In the genomic region with DNA sequence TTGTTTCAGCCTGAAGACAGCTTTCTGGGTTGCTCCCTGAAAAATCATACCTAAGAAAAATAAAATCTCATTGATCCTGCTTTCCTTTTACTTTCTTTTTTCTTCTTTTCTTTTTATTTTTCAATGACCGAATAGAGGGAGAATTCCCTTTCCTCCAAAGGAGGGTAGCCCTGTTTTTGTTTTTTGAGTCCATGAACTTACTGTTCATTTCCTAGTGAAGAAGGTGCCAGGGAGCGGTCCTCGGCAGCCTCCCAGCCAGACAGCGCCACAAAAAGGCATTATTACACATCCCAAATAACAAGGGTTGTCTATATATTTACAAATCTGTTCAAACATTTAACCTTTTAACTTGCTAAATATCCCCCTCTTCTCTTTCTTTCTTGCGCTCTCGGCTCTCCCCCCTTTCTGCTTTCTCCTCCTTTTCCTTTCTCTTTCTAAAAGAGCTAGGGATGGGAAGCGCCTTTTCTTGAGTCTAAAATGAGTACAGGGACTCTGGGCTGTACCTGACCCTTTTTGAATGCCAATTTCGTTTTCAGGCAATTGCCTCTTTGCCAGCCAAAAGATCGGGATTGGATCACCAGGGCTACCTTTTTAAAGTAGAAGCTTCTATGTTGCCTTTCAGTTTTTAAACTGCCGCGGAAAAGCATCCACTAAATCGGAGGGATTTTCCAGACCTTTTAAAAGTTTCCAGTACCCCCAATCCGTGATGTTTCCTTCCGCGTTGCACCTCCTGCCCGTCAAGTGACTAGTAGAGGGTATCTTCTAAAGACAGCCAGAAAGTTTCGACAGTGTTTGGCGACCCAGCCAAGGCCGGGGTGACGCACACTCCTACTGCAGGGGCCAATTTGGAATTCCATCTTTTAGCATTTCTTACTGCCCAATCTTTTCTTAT, we compare ENCODE assay signal across 8 cellular contexts.
DNase-seq lines count a peak whose midpoint lies in the region; ATAC-seq and TF ChIP-seq lines count a peak whose summit lies in the region.

No MANE protein-coding gene starts in this region.

- ATAC-seq in foreskin keratinocyte = no peak
- ATAC-seq in GM19395 (IDR thresholded peaks at IDR 0.05; ENCODE audit: unreplicated experiment) = no peak

- H3K9me2 ChIP-seq in OCI-LY7 (ENCODE audit: insufficient read depth, low read length) = no peaks in the 10 kb centered on the region

- CTCF ChIA-PET in OCI-LY7 (lab: Charles Lee; ENCODE audit: unreplicated experiment) = no interaction called here

- no peak overlapping the region for H2AFZ ChIP-seq in OCI-LY7 (ENCODE audit: low read length)
- H2AFZ ChIP-seq in parathyroid adenoma = peak overlapping the region; percentile 41

- H3K9me3 ChIP-seq in OCI-LY7 (ENCODE audit: low read length) (no peaks in the 10 kb centered on the region), parathyroid adenoma (ENCODE audit: control insufficient read depth, low read length) (no peaks in the 10 kb centered on the region)

- peaks cover 5% of the 10 kb centered on the region for H3K4me1 ChIP-seq in OCI-LY7 (ENCODE audit: insufficient read depth, low read length, poor library complexity, severe bottlenecking)
- no peaks in the 10 kb centered on the region for H3K4me1 ChIP-seq in foreskin keratinocyte
- peaks cover 11% of the 10 kb centered on the region for H3K4me1 ChIP-seq in parathyroid adenoma

- POLR2A ChIA-PET in OCI-LY7 (lab: Charles Lee) = no interaction called here

- no TSS peak for BruUV-seq in OCI-LY7 (replicated peaks; lab: Mats Ljungman, UMichigan)

- DNase-seq in C1 segment of cervical spinal cord (lab: John Stamatoyannopoulos, UW) = peak in 11 of 14 donors; percentile 22 to 75 (median 48)
- no peak for DNase-seq in OCI-LY7 (ENCODE audit: low spot score)
- peak; percentile 11 to 21 for DNase-seq in foreskin keratinocyte
- no peak for DNase-seq in DMS79 (lab: John Stamatoyannopoulos, UW)
- DNase-seq in activated naive CD4-positive, alpha-beta T cell treated with anti-CD3 and anti-CD28 coated beads, Interleukin-2, amount 50 U/mL, for 16 hours = no peak
- no peak for DNase-seq in activated effector memory CD4-positive, alpha-beta T cell treated with Interleukin-2 at 50 U/mL for 16 hours

- no peak overlapping the region for H3K4me3 ChIP-seq in OCI-LY7 (ENCODE audit: low read depth, low read length, poor library complexity, severe bottlenecking)
- no peak overlapping the region for H3K4me3 ChIP-seq in parathyroid adenoma (ENCODE audit: low read depth, low read length)

- intact Hi-C loops in OCI-LY7 (cut with micrococcal nuclease; ENCODE audit: unreplicated experiment) = loop anchor here (10.0 kb wide), 2 partner anchors 358 to 452 kb away; no protein-coding TSS in a partner anchor

- no peaks in the 10 kb centered on the region for H4K20me1 ChIP-seq in OCI-LY7 (ENCODE audit: insufficient read depth, low read length)

- H3K27ac ChIP-seq in OCI-LY7 (ENCODE audit: low read depth, low read length, poor library complexity, severe bottlenecking) = no peak overlapping the region
- H3K27ac ChIP-seq in foreskin keratinocyte = no peak overlapping the region
- H3K27ac ChIP-seq in parathyroid adenoma = no peak overlapping the region

- H3K27me3 ChIP-seq in foreskin keratinocyte (peaks cover 90% of the 10 kb centered on the region), parathyroid adenoma (ENCODE audit: control insufficient read depth, insufficient read depth, low read length) (peaks cover 12% of the 10 kb centered on the region)

- H3K79me2 ChIP-seq in OCI-LY7 (ENCODE audit: insufficient read depth, low read depth, low read length) (no peaks in the 10 kb centered on the region), parathyroid adenoma (no peaks in the 10 kb centered on the region)

- 0 out of 2 replicates have a peak overlapping the region, but pooled peaks have one; percentile 65 for H3K4me2 ChIP-seq in OCI-LY7 (ENCODE audit: low read length)
- H3K4me2 ChIP-seq in parathyroid adenoma (ENCODE audit: low read length) = peak overlapping the region; percentile 25

- TF ChIP-seq CTCF in OCI-LY7 (conservative IDR thresholded peaks at IDR 0.05; ENCODE audit: low read length) (no peak), foreskin keratinocyte (conservative IDR thresholded peaks at IDR 0.05) (no peak), parathyroid adenoma (IDR thresholded peaks at IDR 0.05) (no peak)

- H3K36me3 ChIP-seq in OCI-LY7 (ENCODE audit: insufficient read depth, low read length) = no peaks in the 10 kb centered on the region
- H3K36me3 ChIP-seq in parathyroid adenoma (ENCODE audit: control insufficient read depth, insufficient read depth, low read length) = no peaks in the 10 kb centered on the region

- no peak overlapping the region for H3K9ac ChIP-seq in parathyroid adenoma

Comparison
In these comparisons a context has a peak if more than half of its experiments do, and no peak if none do; other contexts are left out.
1. DNase-seq: peak in C1 segment of cervical spinal cord (11 of 14) and foreskin keratinocyte (2 of 2); none in OCI-LY7 (single experiment), DMS79 (single experiment), activated naive CD4-positive, alpha-beta T cell treated with anti-CD3 and anti-CD28 coated beads, Interleukin-2, amount 50 U/mL, for 16 hours (single experiment) and activated effector memory CD4-positive, alpha-beta T cell treated with Interleukin-2 at 50 U/mL for 16 hours (single experiment).